ENCODE assay signal across 32 cellular contexts in the genomic region with DNA sequence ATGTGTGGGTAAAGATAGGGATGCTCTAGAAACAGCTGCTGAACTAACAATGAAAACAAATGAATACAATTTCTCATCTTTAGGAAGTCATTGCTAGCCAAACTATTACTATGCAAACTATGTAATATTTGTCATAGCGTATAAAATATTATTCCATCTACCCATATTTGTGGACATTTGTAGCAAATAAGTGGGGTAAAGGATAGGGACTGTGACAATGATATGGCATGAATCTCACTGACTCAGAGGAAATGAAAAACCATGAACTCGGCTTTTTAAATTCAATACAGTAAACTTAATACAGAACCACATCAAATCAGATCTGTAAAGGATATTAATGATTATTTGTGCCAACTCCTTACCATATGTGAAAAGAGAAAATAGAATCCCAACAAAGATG. TPM values are rescaled to one million over a fixed set of nuclear protein-coding genes. Genes with fewer than 3 reads are reported as not detected.
"Had no signal": no experiment of that assay in that cellular context is flagged by ENCODE, and none has a peak within 500 bp of the region (broad histone marks: within the 10 kb centered on the region; RNA-seq: fewer than 3 reads in every experiment).

No MANE protein-coding gene starts in this region.

- H3K27me3 ChIP-seq: stomach, suprapubic skin, testis, thyroid gland, tibial artery, tibial nerve, transverse colon, upper lobe of left lung, upper lobe of right lung, uterus, vagina had no signal

- H3K4me1 ChIP-seq: stomach, suprapubic skin, testis, thyroid gland, tibial artery, tibial nerve, transverse colon, upper lobe of left lung, upper lobe of right lung, uterus, vagina had no signal

- H3K36me3 ChIP-seq: stomach, suprapubic skin, thoracic aorta, thyroid gland, tibial artery, tibial nerve, transverse colon, upper lobe of left lung, upper lobe of right lung, uterus, vagina had no signal

- H3K27ac Mint-ChIP-seq: stimulated activated effector memory CD8-positive, alpha-beta T cell treated with anti-CD3 and anti-CD28 coated beads, Interleukin-12 subunit alpha, Interleukin-12 subunit beta, amount 100 ng/mL, for 72 hours; stimulated activated memory B cell treated with anti-CD40 and anti-IgM and Interleukin-4, amounts not matched to agents 10 μg/mL and 1 μg/mL and 100 μg/mL, for 72 hours; stimulated activated naive B cell treated with anti-CD40 and anti-IgM and Interleukin-4, amounts not matched to agents 10 μg/mL and 1 μg/mL and 100 μg/mL, for 72 hours; stimulated activated naive CD8-positive, alpha-beta T cell treated with anti-CD3 and anti-CD28 coated beads, Interleukin-15, amount 100 ng/mL, for 72 hours; stimulated activated naive CD8-positive, alpha-beta T cell treated with anti-CD3 and anti-CD28 coated beads, Interleukin-15, Interleukin-2, amounts not matched to agents 100 ng/mL and 50 ng/mL, for 24 hours; type B pancreatic cell had no signal

- H3K9me3 Mint-ChIP-seq: stimulated activated naive B cell treated with anti-CD40 and anti-IgM and Interleukin-4, amounts not matched to agents 10 μg/mL and 1 μg/mL and 100 μg/mL, for 72 hours; stimulated activated naive CD8-positive, alpha-beta T cell treated with anti-CD3 and anti-CD28 coated beads, Interleukin-15, amount 100 ng/mL, for 72 hours; stimulated activated naive CD8-positive, alpha-beta T cell treated with anti-CD3 and anti-CD28 coated beads, Interleukin-15, Interleukin-2, amounts not matched to agents 100 ng/mL and 50 ng/mL, for 24 hours; type B pancreatic cell had no signal

- ATAC-seq: stimulated activated effector memory CD8-positive, alpha-beta T cell treated with anti-CD3 and anti-CD28 coated beads, Interleukin-12 subunit alpha, Interleukin-12 subunit beta, amount 100 ng/mL, for 72 hours; stimulated activated memory B cell treated with anti-CD40 and anti-IgM and Interleukin-4, amounts not matched to agents 10 μg/mL and 1 μg/mL and 100 μg/mL, for 72 hours; stimulated activated naive B cell treated with anti-CD40 and anti-IgM and Interleukin-4, amounts not matched to agents 10 μg/mL and 1 μg/mL and 100 μg/mL, for 72 hours; stimulated activated naive CD8-positive, alpha-beta T cell treated with anti-CD3 and anti-CD28 coated beads, Interleukin-15, amount 100 ng/mL, for 72 hours; stimulated activated naive CD8-positive, alpha-beta T cell treated with anti-CD3 and anti-CD28 coated beads, Interleukin-15, Interleukin-2, amounts not matched to agents 100 U/mL and 50 U/mL, for 24 hours; upper lobe of right lung had no signal

- H3K27ac ChIP-seq: stomach, suprapubic skin, testis, thoracic aorta, thyroid gland, tibial artery, tibial nerve, transverse colon, upper lobe of left lung, upper lobe of right lung, uterus, vagina had no signal

- H3K36me3 Mint-ChIP-seq: stimulated activated effector memory CD8-positive, alpha-beta T cell treated with anti-CD3 and anti-CD28 coated beads, Interleukin-12 subunit alpha, Interleukin-12 subunit beta, amount 100 ng/mL, for 72 hours; stimulated activated memory B cell treated with anti-CD40 and anti-IgM and Interleukin-4, amounts not matched to agents 10 μg/mL and 1 μg/mL and 100 μg/mL, for 72 hours; stimulated activated naive B cell treated with anti-CD40 and anti-IgM and Interleukin-4, amounts not matched to agents 10 μg/mL and 1 μg/mL and 100 μg/mL, for 72 hours; type B pancreatic cell had no signal

- DNase-seq: stimulated activated CD4-positive, alpha-beta T cell treated with anti-CD3 and anti-CD28 coated beads, Interleukin-2, amount 100 ng/mL, for 48 hours; stimulated activated CD4-positive, alpha-beta T cell treated with anti-CD3 and anti-CD28 coated beads, Interleukin-4, amount 100 ng/mL, for 1 hour; stimulated activated CD4-positive, alpha-beta T cell treated with anti-CD3 and anti-CD28 coated beads, Interleukin-4, amount 100 ng/mL, for 24 hours; stimulated activated CD4-positive, alpha-beta T cell treated with anti-CD3 and anti-CD28 coated beads, Interleukin-4, amount 100 ng/mL, for 4 hours; stimulated activated CD8-positive, alpha-beta memory T cell treated with anti-CD3 and anti-CD28 coated beads, Interleukin-4, amount 100 ng/mL, for 48 hours; stimulated activated naive B cell treated with anti-CD40 and anti-IgM and Interleukin-4, amounts not matched to agents 10 μg/mL and 1 μg/mL and 100 μg/mL, for 72 hours; stimulated activated naive CD4-positive, alpha-beta T cell; stimulated activated naive CD4-positive, alpha-beta T cell treated with Interleukin-2 at 50 U/mL for 16 hours; stimulated activated naive CD8-positive, alpha-beta T cell treated with anti-CD3 and anti-CD28 coated beads, Interleukin-15, amount 100 ng/mL, for 72 hours; stimulated activated naive CD8-positive, alpha-beta T cell treated with anti-CD3 and anti-CD28 coated beads, Interleukin-15, Interleukin-2, amounts not matched to agents 100 U/mL and 50 U/mL, for 24 hours; stomach; substantia nigra; testis; thyroid gland; tibial artery; transverse colon; trophoblast cell; upper lobe of left lung; upper lobe of right lung; uterus had no signal

- H3K4me3 Mint-ChIP-seq: stimulated activated effector memory CD8-positive, alpha-beta T cell treated with anti-CD3 and anti-CD28 coated beads, Interleukin-12 subunit alpha, Interleukin-12 subunit beta, amount 100 ng/mL, for 72 hours; stimulated activated memory B cell treated with anti-CD40 and anti-IgM and Interleukin-4, amounts not matched to agents 10 μg/mL and 1 μg/mL and 100 μg/mL, for 72 hours; stimulated activated naive B cell treated with anti-CD40 and anti-IgM and Interleukin-4, amounts not matched to agents 10 μg/mL and 1 μg/mL and 100 μg/mL, for 72 hours; stimulated activated naive CD8-positive, alpha-beta T cell treated with anti-CD3 and anti-CD28 coated beads, Interleukin-15, amount 100 ng/mL, for 72 hours; stimulated activated naive CD8-positive, alpha-beta T cell treated with anti-CD3 and anti-CD28 coated beads, Interleukin-15, Interleukin-2, amounts not matched to agents 100 ng/mL and 50 ng/mL, for 24 hours; type B pancreatic cell had no signal

- H3K9me3 ChIP-seq: stomach, suprapubic skin, testis, thoracic aorta, thyroid gland, tibial artery, tibial nerve, transverse colon, upper lobe of left lung, upper lobe of right lung, uterus, vagina had no signal

- H3K4me3 ChIP-seq: stomach, suprapubic skin, testis, thoracic aorta, thyroid gland, tibial artery, tibial nerve, transverse colon, upper lobe of left lung, upper lobe of right lung, uterus, vagina had no signal

- H3K4me1 Mint-ChIP-seq: stimulated activated effector memory CD8-positive, alpha-beta T cell treated with anti-CD3 and anti-CD28 coated beads, Interleukin-12 subunit alpha, Interleukin-12 subunit beta, amount 100 ng/mL, for 72 hours; stimulated activated memory B cell treated with anti-CD40 and anti-IgM and Interleukin-4, amounts not matched to agents 10 μg/mL and 1 μg/mL and 100 μg/mL, for 72 hours; stimulated activated naive B cell treated with anti-CD40 and anti-IgM and Interleukin-4, amounts not matched to agents 10 μg/mL and 1 μg/mL and 100 μg/mL, for 72 hours; stimulated activated naive CD8-positive, alpha-beta T cell treated with anti-CD3 and anti-CD28 coated beads, Interleukin-15, amount 100 ng/mL, for 72 hours had no signal

- H3K27me3 Mint-ChIP-seq: stimulated activated memory B cell treated with anti-CD40 and anti-IgM and Interleukin-4, amounts not matched to agents 10 μg/mL and 1 μg/mL and 100 μg/mL, for 72 hours; stimulated activated naive B cell treated with anti-CD40 and anti-IgM and Interleukin-4, amounts not matched to agents 10 μg/mL and 1 μg/mL and 100 μg/mL, for 72 hours; stimulated activated naive CD8-positive, alpha-beta T cell treated with anti-CD3 and anti-CD28 coated beads, Interleukin-15, amount 100 ng/mL, for 72 hours; stimulated activated naive CD8-positive, alpha-beta T cell treated with anti-CD3 and anti-CD28 coated beads, Interleukin-15, Interleukin-2, amounts not matched to agents 100 ng/mL and 50 ng/mL, for 24 hours; type B pancreatic cell had no signal

RNA-seq across cellular contexts. Expression of a gene that starts 16.7 kb away (rescaled TPM):
- total RNA-seq: stomach, subcutaneous adipose tissue, suprapubic skin, temporal lobe, thoracic aorta, tibial nerve, transverse colon, upper lobe of left lung, upper lobe of right lung, ureter, urinary bladder, uterus, vagina had no signal
- polyA plus RNA-seq: stomach, urinary bladder had no signal
